ENCODE assay signal across 1 cellular context in the genomic region with DNA sequence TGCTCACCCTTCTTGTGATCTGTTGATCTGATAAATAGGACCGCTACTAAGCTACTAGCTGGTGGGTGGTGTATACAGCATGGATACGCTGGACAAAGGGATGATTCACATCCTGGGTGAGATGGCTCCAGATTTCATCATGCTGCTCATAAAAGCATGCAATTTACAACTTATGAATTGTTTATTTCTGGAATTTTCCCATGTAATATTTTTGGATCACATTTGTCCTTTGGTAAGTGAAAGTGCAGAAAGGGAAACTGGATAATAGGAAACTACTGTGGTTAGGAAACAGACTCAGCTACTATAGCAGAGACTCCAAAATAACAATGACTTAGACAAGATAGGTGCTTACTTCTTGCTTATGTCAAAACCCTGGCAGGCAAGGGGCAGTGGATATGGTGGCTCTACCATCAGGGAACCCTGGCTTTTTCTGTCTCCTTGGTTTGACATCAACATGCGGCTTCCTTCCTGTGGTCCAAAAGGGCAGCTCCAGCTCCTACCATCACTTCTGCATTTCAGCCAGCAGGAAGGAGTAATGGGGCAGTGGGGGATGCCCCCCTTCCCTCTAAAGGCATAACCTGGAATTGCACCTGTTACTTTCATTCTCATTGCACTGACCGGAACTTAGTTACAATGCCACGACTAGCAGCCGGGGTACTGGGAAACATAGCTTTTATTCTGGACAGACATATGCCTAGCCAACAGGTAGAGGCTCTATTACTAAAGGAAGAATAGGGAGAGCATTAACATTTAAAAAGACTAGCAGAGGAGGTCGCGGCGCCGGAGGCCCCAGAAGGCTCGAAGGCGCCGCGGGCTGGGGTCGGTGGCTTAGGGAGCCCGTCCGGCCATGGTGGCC.
TF ChIP-seq lines count a peak whose summit lies in the region.

No MANE protein-coding gene starts in this region.

TF ChIP-seq in K562, 482 proteins besides CTCF, POLR2A, EP300 and RAD21 (continued from another document and continues in another):
- TF ChIP-seq TSHZ1 (CRISPR knock-in tag; IDR thresholded peaks at IDR 0.05) = no peak
- TF ChIP-seq MEF2D (tag; conservative IDR thresholded peaks at IDR 0.05; ENCODE audit: low read depth) = no peak; the same call in 1 of the 2 replicates
- no peak for TF ChIP-seq CREB3 (tag; conservative IDR thresholded peaks at IDR 0.05; ENCODE audit: low read depth)
- TF ChIP-seq SNIP1 (IDR thresholded peaks at IDR 0.05; ENCODE audit: low read depth) = no peak
- TF ChIP-seq TEAD2 (tag; IDR thresholded peaks at IDR 0.05) = no peak
- TF ChIP-seq LCOR (CRISPR knock-in tag; IDR thresholded peaks at IDR 0.05) = no peak
- no peak for TF ChIP-seq TGIF2 (CRISPR knock-in tag; IDR thresholded peaks at IDR 0.05)
- TF ChIP-seq, protein P1, sequence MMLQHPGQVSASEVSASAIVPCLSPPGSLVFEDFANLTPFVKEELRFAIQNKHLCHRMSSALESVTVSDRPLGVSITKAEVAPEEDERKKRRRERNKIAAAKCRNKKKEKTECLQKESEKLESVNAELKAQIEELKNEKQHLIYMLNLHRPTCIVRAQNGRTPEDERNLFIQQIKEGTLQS (IDR thresholded peaks at IDR 0.05) = peak; percentile 95
- TF ChIP-seq, protein P1 (CRISPR knock-in tag; conservative IDR thresholded peaks at IDR 0.05) = no peak
- no peak for TF ChIP-seq RBM34 (IDR thresholded peaks at IDR 0.05; ENCODE audit: borderline replicate concordance, insufficient read depth, low read length)
- no peak for TF ChIP-seq ZNF12 (CRISPR knock-in tag; IDR thresholded peaks at IDR 0.05)
- TF ChIP-seq, protein P2, sequence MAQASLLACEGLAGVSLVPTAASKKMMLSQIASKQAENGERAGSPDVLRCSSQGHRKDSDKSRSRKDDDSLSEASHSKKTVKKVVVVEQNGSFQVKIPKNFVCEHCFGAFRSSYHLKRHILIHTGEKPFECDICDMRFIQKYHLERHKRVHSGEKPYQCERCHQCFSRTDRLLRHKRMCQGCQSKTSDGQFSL (CRISPR knock-in tag; IDR thresholded peaks at IDR 0.05) = peak; percentile 72; the same call in 1 of the 2 replicates
- TF ChIP-seq, protein P2 (tag; IDR thresholded peaks at IDR 0.05) = no peak
- TF ChIP-seq, protein P3, sequence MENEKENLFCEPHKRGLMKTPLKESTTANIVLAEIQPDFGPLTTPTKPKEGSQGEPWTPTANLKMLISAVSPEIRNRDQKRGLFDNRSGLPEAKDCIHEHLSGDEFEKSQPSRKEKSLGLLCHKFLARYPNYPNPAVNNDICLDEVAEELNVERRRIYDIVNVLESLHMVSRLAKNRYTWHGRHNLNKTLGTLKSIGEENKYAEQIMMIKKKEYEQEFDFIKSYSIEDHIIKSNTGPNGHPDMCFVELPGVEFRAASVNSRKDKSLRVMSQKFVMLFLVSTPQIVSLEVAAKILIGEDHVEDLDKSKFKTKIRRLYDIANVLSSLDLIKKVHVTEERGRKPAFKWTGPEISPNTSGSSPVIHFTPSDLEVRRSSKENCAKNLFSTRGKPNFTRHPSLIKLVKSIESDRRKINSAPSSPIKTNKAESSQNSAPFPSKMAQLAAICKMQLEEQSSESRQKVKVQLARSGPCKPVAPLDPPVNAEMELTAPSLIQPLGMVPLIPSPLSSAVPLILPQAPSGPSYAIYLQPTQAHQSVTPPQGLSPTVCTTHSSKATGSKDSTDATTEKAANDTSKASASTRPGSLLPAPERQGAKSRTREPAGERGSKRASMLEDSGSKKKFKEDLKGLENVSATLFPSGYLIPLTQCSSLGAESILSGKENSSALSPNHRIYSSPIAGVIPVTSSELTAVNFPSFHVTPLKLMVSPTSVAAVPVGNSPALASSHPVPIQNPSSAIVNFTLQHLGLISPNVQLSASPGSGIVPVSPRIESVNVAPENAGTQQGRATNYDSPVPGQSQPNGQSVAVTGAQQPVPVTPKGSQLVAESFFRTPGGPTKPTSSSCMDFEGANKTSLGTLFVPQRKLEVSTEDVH (IDR thresholded peaks at IDR 0.05; ENCODE audit: low read depth, partially characterized antibody) = no peak
- TF ChIP-seq MCM5 (IDR thresholded peaks at IDR 0.05; ENCODE audit: low read depth) = no peak
- TF ChIP-seq, protein P4, sequence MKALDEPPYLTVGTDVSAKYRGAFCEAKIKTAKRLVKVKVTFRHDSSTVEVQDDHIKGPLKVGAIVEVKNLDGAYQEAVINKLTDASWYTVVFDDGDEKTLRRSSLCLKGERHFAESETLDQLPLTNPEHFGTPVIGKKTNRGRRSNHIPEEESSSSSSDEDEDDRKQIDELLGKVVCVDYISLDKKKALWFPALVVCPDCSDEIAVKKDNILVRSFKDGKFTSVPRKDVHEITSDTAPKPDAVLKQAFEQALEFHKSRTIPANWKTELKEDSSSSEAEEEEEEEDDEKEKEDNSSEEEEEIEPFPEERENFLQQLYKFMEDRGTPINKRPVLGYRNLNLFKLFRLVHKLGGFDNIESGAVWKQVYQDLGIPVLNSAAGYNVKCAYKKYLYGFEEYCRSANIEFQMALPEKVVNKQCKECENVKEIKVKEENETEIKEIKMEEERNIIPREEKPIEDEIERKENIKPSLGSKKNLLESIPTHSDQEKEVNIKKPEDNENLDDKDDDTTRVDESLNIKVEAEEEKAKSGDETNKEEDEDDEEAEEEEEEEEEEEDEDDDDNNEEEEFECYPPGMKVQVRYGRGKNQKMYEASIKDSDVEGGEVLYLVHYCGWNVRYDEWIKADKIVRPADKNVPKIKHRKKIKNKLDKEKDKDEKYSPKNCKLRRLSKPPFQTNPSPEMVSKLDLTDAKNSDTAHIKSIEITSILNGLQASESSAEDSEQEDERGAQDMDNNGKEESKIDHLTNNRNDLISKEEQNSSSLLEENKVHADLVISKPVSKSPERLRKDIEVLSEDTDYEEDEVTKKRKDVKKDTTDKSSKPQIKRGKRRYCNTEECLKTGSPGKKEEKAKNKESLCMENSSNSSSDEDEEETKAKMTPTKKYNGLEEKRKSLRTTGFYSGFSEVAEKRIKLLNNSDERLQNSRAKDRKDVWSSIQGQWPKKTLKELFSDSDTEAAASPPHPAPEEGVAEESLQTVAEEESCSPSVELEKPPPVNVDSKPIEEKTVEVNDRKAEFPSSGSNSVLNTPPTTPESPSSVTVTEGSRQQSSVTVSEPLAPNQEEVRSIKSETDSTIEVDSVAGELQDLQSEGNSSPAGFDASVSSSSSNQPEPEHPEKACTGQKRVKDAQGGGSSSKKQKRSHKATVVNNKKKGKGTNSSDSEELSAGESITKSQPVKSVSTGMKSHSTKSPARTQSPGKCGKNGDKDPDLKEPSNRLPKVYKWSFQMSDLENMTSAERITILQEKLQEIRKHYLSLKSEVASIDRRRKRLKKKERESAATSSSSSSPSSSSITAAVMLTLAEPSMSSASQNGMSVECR (CRISPR knock-in tag; IDR thresholded peaks at IDR 0.05) = no peak
- TF ChIP-seq BCL6 (CRISPR knock-in tag; IDR thresholded peaks at IDR 0.05) = 0 out of 2 replicates have a peak, but pooled peaks have one; percentile 11
- 0 out of 2 replicates have a peak, but pooled peaks have one; percentile 20 for TF ChIP-seq RBFOX2 (IDR thresholded peaks at IDR 0.05; ENCODE audit: low read depth, low read length)
- no peak for TF ChIP-seq ZNF224 (CRISPR knock-in tag; IDR thresholded peaks at IDR 0.05)
- TF ChIP-seq, protein P5, sequence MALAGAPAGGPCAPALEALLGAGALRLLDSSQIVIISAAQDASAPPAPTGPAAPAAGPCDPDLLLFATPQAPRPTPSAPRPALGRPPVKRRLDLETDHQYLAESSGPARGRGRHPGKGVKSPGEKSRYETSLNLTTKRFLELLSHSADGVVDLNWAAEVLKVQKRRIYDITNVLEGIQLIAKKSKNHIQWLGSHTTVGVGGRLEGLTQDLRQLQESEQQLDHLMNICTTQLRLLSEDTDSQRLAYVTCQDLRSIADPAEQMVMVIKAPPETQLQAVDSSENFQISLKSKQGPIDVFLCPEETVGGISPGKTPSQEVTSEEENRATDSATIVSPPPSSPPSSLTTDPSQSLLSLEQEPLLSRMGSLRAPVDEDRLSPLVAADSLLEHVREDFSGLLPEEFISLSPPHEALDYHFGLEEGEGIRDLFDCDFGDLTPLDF (CRISPR knock-in tag; IDR thresholded peaks at IDR 0.05) = no peak
- 0 out of 2 replicates have a peak, but pooled peaks have one; percentile 60 for TF ChIP-seq NFXL1 (CRISPR knock-in tag; IDR thresholded peaks at IDR 0.05)
- peak; percentile 22; the same call in 1 of the 2 replicates for TF ChIP-seq SMARCE1 (IDR thresholded peaks at IDR 0.05)
- no peak for TF ChIP-seq TRIM28 (IDR thresholded peaks at IDR 0.05)
- TF ChIP-seq ZNF197 (CRISPR knock-in tag; IDR thresholded peaks at IDR 0.05; ENCODE audit: low read depth) = no peak
- no peak for TF ChIP-seq ZNF217 (CRISPR knock-in tag; IDR thresholded peaks at IDR 0.05)
- no peak for TF ChIP-seq KDM1A (IDR thresholded peaks at IDR 0.05)
- TF ChIP-seq TOE1 (IDR thresholded peaks at IDR 0.05; ENCODE audit: borderline replicate concordance) = no peak
- no peak for TF ChIP-seq TOE1 (CRISPR knock-in tag; IDR thresholded peaks at IDR 0.05; ENCODE audit: borderline replicate concordance, low read depth)
- no peak for TF ChIP-seq SRSF1 (IDR thresholded peaks at IDR 0.05; ENCODE audit: low read depth, low read length)
- TF ChIP-seq NCOA6 (IDR thresholded peaks at IDR 0.05) = no peak
- TF ChIP-seq SETDB1 (IDR thresholded peaks at IDR 0.05; ENCODE audit: low read length) = no peak
- TF ChIP-seq, protein P6, sequence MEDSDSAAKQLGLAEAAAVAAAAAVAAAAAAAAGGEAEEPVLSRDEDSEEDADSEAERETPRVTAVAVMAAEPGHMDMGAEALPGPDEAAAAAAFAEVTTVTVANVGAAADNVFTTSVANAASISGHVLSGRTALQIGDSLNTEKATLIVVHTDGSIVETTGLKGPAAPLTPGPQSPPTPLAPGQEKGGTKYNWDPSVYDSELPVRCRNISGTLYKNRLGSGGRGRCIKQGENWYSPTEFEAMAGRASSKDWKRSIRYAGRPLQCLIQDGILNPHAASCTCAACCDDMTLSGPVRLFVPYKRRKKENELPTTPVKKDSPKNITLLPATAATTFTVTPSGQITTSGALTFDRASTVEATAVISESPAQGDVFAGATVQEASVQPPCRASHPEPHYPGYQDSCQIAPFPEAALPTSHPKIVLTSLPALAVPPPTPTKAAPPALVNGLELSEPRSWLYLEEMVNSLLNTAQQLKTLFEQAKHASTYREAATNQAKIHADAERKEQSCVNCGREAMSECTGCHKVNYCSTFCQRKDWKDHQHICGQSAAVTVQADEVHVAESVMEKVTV (CRISPR knock-in tag; IDR thresholded peaks at IDR 0.05) = no peak
- TF ChIP-seq NR2C2 (CRISPR knock-in tag; IDR thresholded peaks at IDR 0.05) = no peak
- TF ChIP-seq NR2C2 (tag; IDR thresholded peaks at IDR 0.05) = peak; percentile 40; the same call in 1 of the 2 replicates
- TF ChIP-seq, protein P7, sequence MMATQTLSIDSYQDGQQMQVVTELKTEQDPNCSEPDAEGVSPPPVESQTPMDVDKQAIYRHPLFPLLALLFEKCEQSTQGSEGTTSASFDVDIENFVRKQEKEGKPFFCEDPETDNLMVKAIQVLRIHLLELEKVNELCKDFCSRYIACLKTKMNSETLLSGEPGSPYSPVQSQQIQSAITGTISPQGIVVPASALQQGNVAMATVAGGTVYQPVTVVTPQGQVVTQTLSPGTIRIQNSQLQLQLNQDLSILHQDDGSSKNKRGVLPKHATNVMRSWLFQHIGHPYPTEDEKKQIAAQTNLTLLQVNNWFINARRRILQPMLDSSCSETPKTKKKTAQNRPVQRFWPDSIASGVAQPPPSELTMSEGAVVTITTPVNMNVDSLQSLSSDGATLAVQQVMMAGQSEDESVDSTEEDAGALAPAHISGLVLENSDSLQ (IDR thresholded peaks at IDR 0.05) = no peak
- no peak for TF ChIP-seq DMBX1 (CRISPR knock-in tag; IDR thresholded peaks at IDR 0.05; ENCODE audit: borderline replicate concordance)
- TF ChIP-seq ZNF639 (CRISPR knock-in tag; conservative IDR thresholded peaks at IDR 0.05 in 1 of 2, IDR thresholded peaks at IDR 0.05 in 1 of 2) = no peak
- no peak for TF ChIP-seq IRF2 (CRISPR knock-in tag; IDR thresholded peaks at IDR 0.05)
- TF ChIP-seq ETV5 (CRISPR knock-in tag; IDR thresholded peaks at IDR 0.05; ENCODE audit: low read depth) = no peak
- TF ChIP-seq ZBTB17 (CRISPR knock-in tag; IDR thresholded peaks at IDR 0.05) = peak; percentile 59; the same call in 1 of the 2 replicates
